13 cellular contexts compared by ENCODE assay signal in genomic region chr12:66036317-66036716, GRCh38.
DNase-seq lines count a peak whose midpoint lies in the region; ATAC-seq, FAIRE-seq and TF ChIP-seq lines count a peak whose summit lies in the region.
"Had no signal": no experiment of that assay in that cellular context is flagged by ENCODE, and none has a peak within 500 bp of the region (broad histone marks: within the 10 kb centered on the region; RNA-seq: fewer than 3 reads in every experiment).

No MANE protein-coding gene starts in this region.

- peak; percentile 96 for FAIRE-seq in bronchial epithelial cell (lab: Jason Lieb, UNC)

- H3K27me3 ChIP-seq in bronchial epithelial cell (ENCODE audit: control insufficient read depth, insufficient read depth, low read length) = no peaks in the 10 kb centered on the region
- H3K27me3 ChIP-seq: BLaER1 treated with 17β-estradiol and CSF1 and Interleukin-3, amounts not matched to agents 10 nM and 100 nM; neutrophil had no signal

- no peak overlapping the region for H3K4me3 ChIP-seq in bronchial epithelial cell (ENCODE audit: low read depth, low read length)
- H3K4me3 ChIP-seq: BLaER1 treated with 17β-estradiol and CSF1 and Interleukin-3, amounts not matched to agents 10 nM and 100 nM had no signal

- ATAC-seq in stimulated activated memory B cell treated with anti-CD40 and anti-IgM and Interleukin-4, amounts not matched to agents 10 μg/mL and 1 μg/mL and 100 μg/mL, for 72 hours = no peak
- no peak for ATAC-seq in GM19467 (IDR thresholded peaks at IDR 0.05; ENCODE audit: unreplicated experiment)
- ATAC-seq: esophagus mucosa, T-cell had no signal

- H3K27me3 Mint-ChIP-seq in stimulated activated memory B cell treated with anti-CD40 and anti-IgM and Interleukin-4, amounts not matched to agents 10 μg/mL and 1 μg/mL and 100 μg/mL, for 72 hours = peaks cover 31% of the 10 kb centered on the region

- H3K4me3 Mint-ChIP-seq in stimulated activated memory B cell treated with anti-CD40 and anti-IgM and Interleukin-4, amounts not matched to agents 10 μg/mL and 1 μg/mL and 100 μg/mL, for 72 hours = no peak overlapping the region
- H3K4me3 Mint-ChIP-seq: activated T-cell treated with anti-CD3 and anti-CD28 coated beads, Interleukin-2, amount 50 U/mL, for 24 hours; T-cell had no signal

- H3K36me3 ChIP-seq in bronchial epithelial cell (ENCODE audit: control insufficient read depth, insufficient read depth, low read length) = no peaks in the 10 kb centered on the region
- H3K36me3 ChIP-seq: BLaER1 treated with 17β-estradiol and CSF1 and Interleukin-3, amounts not matched to agents 10 nM and 100 nM; neutrophil had no signal

- DNase-seq in A172 (ENCODE audit: low spot score) (peak; percentile 95), HS-27A (ENCODE audit: low read depth) (peak; percentile 94), bronchial epithelial cell (ENCODE audit: low read depth) (peak; percentile 99), kidney glomerular epithelial cell (lab: John Stamatoyannopoulos, UW) (peak; percentile 95), NCI-H2107 (lab: John Stamatoyannopoulos, UW) (no peak)
- no peak for DNase-seq in stimulated activated CD4-positive, alpha-beta T cell treated with anti-CD3 and anti-CD28 coated beads, Interleukin-2, amount 100 ng/mL, for 48 hours
- DNase-seq: activated T-cell treated with anti-CD3 and anti-CD28 coated beads, Interleukin-2, amount 50 U/mL, for 24 hours; T-cell had no signal

- H3K36me3 Mint-ChIP-seq in stimulated activated memory B cell treated with anti-CD40 and anti-IgM and Interleukin-4, amounts not matched to agents 10 μg/mL and 1 μg/mL and 100 μg/mL, for 72 hours = no peaks in the 10 kb centered on the region
- H3K36me3 Mint-ChIP-seq: T-cell had no signal

- no peaks in the 10 kb centered on the region for H3K4me1 Mint-ChIP-seq in stimulated activated memory B cell treated with anti-CD40 and anti-IgM and Interleukin-4, amounts not matched to agents 10 μg/mL and 1 μg/mL and 100 μg/mL, for 72 hours
- H3K4me1 Mint-ChIP-seq: T-cell had no signal

- TF ChIP-seq CTCF in bronchial epithelial cell (IDR thresholded peaks at IDR 0.05; ENCODE audit: insufficient read depth, low read length, severe bottlenecking) = peak; percentile 25

- H3K9me3 Mint-ChIP-seq in stimulated activated memory B cell treated with anti-CD40 and anti-IgM and Interleukin-4, amounts not matched to agents 10 μg/mL and 1 μg/mL and 100 μg/mL, for 72 hours = no peaks in the 10 kb centered on the region
- H3K9me3 Mint-ChIP-seq: activated T-cell treated with anti-CD3 and anti-CD28 coated beads, Interleukin-2, amount 50 U/mL, for 24 hours; T-cell had no signal

- H3K27ac Mint-ChIP-seq in stimulated activated memory B cell treated with anti-CD40 and anti-IgM and Interleukin-4, amounts not matched to agents 10 μg/mL and 1 μg/mL and 100 μg/mL, for 72 hours = no peak overlapping the region
- H3K27ac Mint-ChIP-seq: activated T-cell treated with anti-CD3 and anti-CD28 coated beads, Interleukin-2, amount 50 U/mL, for 24 hours; T-cell had no signal

Comparison
In these comparisons a context has a peak if more than half of its experiments do, and no peak if none do; other contexts are left out.
1. DNase-seq: peak in A172 (single experiment), HS-27A (single experiment), bronchial epithelial cell (single experiment) and kidney glomerular epithelial cell (single experiment); none in NCI-H2107 (single experiment) and stimulated activated CD4-positive, alpha-beta T cell treated with anti-CD3 and anti-CD28 coated beads, Interleukin-2, amount 100 ng/mL, for 48 hours (0 of 2).